Comparison of ENCODE assay signal across 17 cellular contexts in the genomic region with DNA sequence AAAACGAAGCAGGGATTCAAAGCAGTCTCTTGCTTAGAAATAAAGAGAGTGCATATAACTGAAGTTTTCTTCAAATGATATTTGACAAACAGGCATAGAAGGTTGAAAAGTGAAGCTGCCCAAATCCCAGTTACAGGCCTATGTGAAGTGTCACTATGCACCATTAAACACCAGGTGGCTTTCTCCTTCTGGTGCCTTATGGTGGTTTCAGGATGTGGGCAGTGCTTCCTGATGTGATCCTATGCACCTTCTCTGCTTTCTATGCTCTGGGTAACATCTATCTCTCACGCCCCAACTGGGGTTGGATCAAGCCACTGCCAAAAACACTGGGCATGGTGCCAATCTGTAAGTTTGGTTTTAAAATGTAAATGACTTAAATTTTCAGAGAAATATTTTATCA.
DNase-seq lines count a peak whose midpoint lies in the region; ATAC-seq and TF ChIP-seq lines count a peak whose summit lies in the region.
"Had no signal": no experiment of that assay in that cellular context is flagged by ENCODE, and none has a peak within 500 bp of the region (broad histone marks: within the 10 kb centered on the region; RNA-seq: fewer than 3 reads in every experiment).

No MANE protein-coding gene starts in this region.

- H3K9ac ChIP-seq in SK-N-SH = no peak overlapping the region

- no peaks in the 10 kb centered on the region for H3K79me2 ChIP-seq in SK-N-SH (ENCODE audit: insufficient read depth)

- H3K27me3 ChIP-seq in SK-N-SH (ENCODE audit: insufficient read depth) = no peaks in the 10 kb centered on the region
- H3K27me3 ChIP-seq: right lobe of liver had no signal

- H4K20me1 ChIP-seq in SK-N-SH (ENCODE audit: insufficient read depth) = no peaks in the 10 kb centered on the region

- H2AFZ ChIP-seq in SK-N-SH (ENCODE audit: low read depth) = no peak overlapping the region

- no peak for TF ChIP-seq EP300 in SK-N-SH (IDR thresholded peaks at IDR 0.05; ENCODE audit: borderline replicate concordance in 1 of 2, low read depth in 1 of 2, low read length in 1 of 2)

- TF ChIP-seq RAD21 in SK-N-SH (IDR thresholded peaks at IDR 0.05; ENCODE audit: low read length) = no peak

- POLR2A ChIA-PET in SK-N-SH (lab: Yijun Ruan, JAX) = no interaction called here
- POLR2A ChIA-PET in HEK293T (lab: Yijun Ruan, JAX) = no interaction called here

- no peaks in the 10 kb centered on the region; a peak in 1 of 4 replicates for H3K4me1 ChIP-seq in SK-N-SH (ENCODE audit: control insufficient read depth in 1 of 2, insufficient read depth in 2 of 2, low read depth in 1 of 2, low read length in 1 of 2)
- H3K4me1 ChIP-seq: right lobe of liver had no signal

- H3F3A ChIP-seq in SK-N-SH (replicated peaks; ENCODE audit: insufficient read depth) = no peaks in the 10 kb centered on the region

- no peak overlapping the region for H3K4me2 ChIP-seq in SK-N-SH

- 80% methylated on average over 2 of the region's 2 CpGs for WGBS in SK-N-SH (ENCODE audit: low lambda C conversion rate)

- no peaks in the 10 kb centered on the region for H3K9me2 ChIP-seq in SK-N-SH

- no peaks in the 10 kb centered on the region for H3K9me3 ChIP-seq in SK-N-SH
- H3K9me3 ChIP-seq: right lobe of liver had no signal

- CTCF ChIA-PET in SK-N-SH (lab: Yijun Ruan, JAX) = interaction anchor here (0.8 kb wide), 1 partner anchor 74 kb away, joined by 3 read pairs; no protein-coding TSS in a partner anchor
- CTCF ChIA-PET in HEK293T (lab: Yijun Ruan, JAX) = interaction anchor here (0.6 kb wide), 1 partner anchor 70 kb away, joined by 3 read pairs; no protein-coding TSS in a partner anchor

- no peak overlapping the region for H3K27ac ChIP-seq in SK-N-SH (ENCODE audit: low read depth in 2 of 2, low read length in 1 of 2)
- H3K27ac ChIP-seq: right lobe of liver, SK-N-MC, VCaP had no signal

- H3K4me3 ChIP-seq in SK-N-SH (ENCODE audit: low read depth in 2 of 2, low read length in 1 of 2) = no peak overlapping the region
- H3K4me3 ChIP-seq: right lobe of liver, SK-N-MC had no signal

- no peaks in the 10 kb centered on the region for H3K36me3 ChIP-seq in SK-N-SH (replicated peaks in 1 of 2; ENCODE audit: control insufficient read depth in 1 of 2, insufficient read depth in 2 of 2, low read length in 1 of 2)
- H3K36me3 ChIP-seq: right lobe of liver had no signal

- DNase-seq in SK-N-SH (no peak), HT1080 (ENCODE audit: low read depth) (peak; percentile 17), RPMI8226 (peak; percentile 44), NCI-H187 treated with DMSO at 0.1 percent for 48 hours (lab: John Stamatoyannopoulos, UW) (no peak), HEK293T (ENCODE audit: extremely low spot score) (no peak), NCI-H526 treated with DMSO at 0.1 percent for 48 hours (lab: John Stamatoyannopoulos, UW) (no peak)
- DNase-seq: activated effector memory CD4-positive, alpha-beta T cell treated with anti-CD3 and anti-CD28 coated beads, Interleukin-2, amount 50 U/mL, for 16 hours; erythroblast; glutamatergic neuron; midbrain; NCI-H2029; right lobe of liver; stimulated activated CD4-positive, alpha-beta T cell treated with anti-CD3 and anti-CD28 coated beads, Interleukin-4, amount 100 ng/mL, for 1 hour had no signal

- ATAC-seq in SK-N-SH treated with all-trans-retinoic acid at 6 μM for 48 hours = 0 out of 3 replicates have a peak, but pooled peaks have one; percentile 24
- no peak for ATAC-seq in esophagus mucosa
- ATAC-seq: right lobe of liver had no signal

- TF ChIP-seq CTCF in SK-N-SH (IDR thresholded peaks at IDR 0.05) = no peak

TF ChIP-seq in SK-N-SH treated with all-trans-retinoic acid at 6 μM for 48 hours, 23 proteins besides CTCF, POLR2A, EP300 and RAD21:
- TF ChIP-seq ZNF8 (CRISPR knock-in tag; IDR thresholded peaks at IDR 0.05) (no peak), ARNTL (CRISPR knock-in tag; IDR thresholded peaks at IDR 0.05; ENCODE audit: borderline replicate concordance, low read depth) (no peak), PPARA (CRISPR knock-in tag; IDR thresholded peaks at IDR 0.05; ENCODE audit: borderline replicate concordance) (no peak)
TF ChIP-seq in SK-N-SH treated with all-trans-retinoic acid at 6 μM for 48 hours: peak in this region for 0.

TF ChIP-seq in SK-N-SH, 30 proteins besides CTCF, POLR2A, EP300 and RAD21 (continues in another document):
- no peak for TF ChIP-seq CHD2 (IDR thresholded peaks at IDR 0.05; ENCODE audit: low read length, partially characterized antibody)
- TF ChIP-seq FOSL2 (IDR thresholded peaks at IDR 0.05; ENCODE audit: borderline replicate concordance, low read depth) = no peak
- no peak for TF ChIP-seq RCOR1 (IDR thresholded peaks at IDR 0.05; ENCODE audit: low read length)
- TF ChIP-seq FOXM1 (IDR thresholded peaks at IDR 0.05; ENCODE audit: low read depth) = no peak
- TF ChIP-seq POLR2AphosphoS5 (IDR thresholded peaks at IDR 0.05; ENCODE audit: low read depth, low read length) = no peak
- TF ChIP-seq ELF1 (IDR thresholded peaks at IDR 0.05) = no peak
- no peak for TF ChIP-seq MEF2A (IDR thresholded peaks at IDR 0.05; ENCODE audit: borderline replicate concordance, low read depth)
- TF ChIP-seq, protein P1, sequence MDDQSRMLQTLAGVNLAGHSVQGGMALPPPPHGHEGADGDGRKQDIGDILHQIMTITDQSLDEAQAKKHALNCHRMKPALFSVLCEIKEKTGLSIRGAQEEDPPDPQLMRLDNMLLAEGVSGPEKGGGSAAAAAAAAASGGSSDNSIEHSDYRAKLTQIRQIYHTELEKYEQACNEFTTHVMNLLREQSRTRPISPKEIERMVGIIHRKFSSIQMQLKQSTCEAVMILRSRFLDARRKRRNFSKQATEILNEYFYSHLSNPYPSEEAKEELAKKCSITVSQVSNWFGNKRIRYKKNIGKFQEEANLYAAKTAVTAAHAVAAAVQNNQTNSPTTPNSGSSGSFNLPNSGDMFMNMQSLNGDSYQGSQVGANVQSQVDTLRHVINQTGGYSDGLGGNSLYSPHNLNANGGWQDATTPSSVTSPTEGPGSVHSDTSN (IDR thresholded peaks at IDR 0.05) = no peak
- TF ChIP-seq EZH2phosphoT487 (IDR thresholded peaks at IDR 0.05; ENCODE audit: borderline replicate concordance, low read depth) = no peak
- no peak for TF ChIP-seq NFIC (IDR thresholded peaks at IDR 0.05; ENCODE audit: borderline replicate concordance)
- no peak for TF ChIP-seq GABPA (IDR thresholded peaks at IDR 0.05; ENCODE audit: low read depth)
- TF ChIP-seq SIN3A (IDR thresholded peaks at IDR 0.05; ENCODE audit: borderline replicate concordance, low read depth, low read length) = no peak
- TF ChIP-seq, protein P2, sequence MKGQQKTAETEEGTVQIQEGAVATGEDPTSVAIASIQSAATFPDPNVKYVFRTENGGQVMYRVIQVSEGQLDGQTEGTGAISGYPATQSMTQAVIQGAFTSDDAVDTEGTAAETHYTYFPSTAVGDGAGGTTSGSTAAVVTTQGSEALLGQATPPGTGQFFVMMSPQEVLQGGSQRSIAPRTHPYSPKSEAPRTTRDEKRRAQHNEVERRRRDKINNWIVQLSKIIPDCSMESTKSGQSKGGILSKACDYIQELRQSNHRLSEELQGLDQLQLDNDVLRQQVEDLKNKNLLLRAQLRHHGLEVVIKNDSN (IDR thresholded peaks at IDR 0.05; ENCODE audit: borderline replicate concordance, low read depth) = no peak
- TF ChIP-seq YY1 (IDR thresholded peaks at IDR 0.05; ENCODE audit: low read depth) = no peak
- TF ChIP-seq JUND (IDR thresholded peaks at IDR 0.05) = no peak
- TF ChIP-seq SMC3 (IDR thresholded peaks at IDR 0.05; ENCODE audit: low read depth, low read length) = no peak
- TF ChIP-seq TEAD4 (IDR thresholded peaks at IDR 0.05; ENCODE audit: borderline replicate concordance, insufficient read depth) = no peak

TF ChIP-seq in HEK293T, 16 proteins besides CTCF, POLR2A, EP300 and RAD21:
- TF ChIP-seq FOXA1 (IDR thresholded peaks at IDR 0.05) = no peak
- no peak for TF ChIP-seq ARNT (IDR thresholded peaks at IDR 0.05)
- TF ChIP-seq, protein P3, sequence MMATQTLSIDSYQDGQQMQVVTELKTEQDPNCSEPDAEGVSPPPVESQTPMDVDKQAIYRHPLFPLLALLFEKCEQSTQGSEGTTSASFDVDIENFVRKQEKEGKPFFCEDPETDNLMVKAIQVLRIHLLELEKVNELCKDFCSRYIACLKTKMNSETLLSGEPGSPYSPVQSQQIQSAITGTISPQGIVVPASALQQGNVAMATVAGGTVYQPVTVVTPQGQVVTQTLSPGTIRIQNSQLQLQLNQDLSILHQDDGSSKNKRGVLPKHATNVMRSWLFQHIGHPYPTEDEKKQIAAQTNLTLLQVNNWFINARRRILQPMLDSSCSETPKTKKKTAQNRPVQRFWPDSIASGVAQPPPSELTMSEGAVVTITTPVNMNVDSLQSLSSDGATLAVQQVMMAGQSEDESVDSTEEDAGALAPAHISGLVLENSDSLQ (IDR thresholded peaks at IDR 0.05) = no peak
- TF ChIP-seq HDGF (IDR thresholded peaks at IDR 0.05; ENCODE audit: borderline replicate concordance) = no peak
- no peak for TF ChIP-seq L3MBTL2 (conservative IDR thresholded peaks at IDR 0.05)
- TF ChIP-seq NFRKB (IDR thresholded peaks at IDR 0.05) = no peak
- no peak for TF ChIP-seq ZNF384 (IDR thresholded peaks at IDR 0.05)
- TF ChIP-seq FOXK2 (IDR thresholded peaks at IDR 0.05) = no peak
- no peak for TF ChIP-seq CTBP1 (IDR thresholded peaks at IDR 0.05; ENCODE audit: borderline replicate concordance)
- TF ChIP-seq SUZ12 (IDR thresholded peaks at IDR 0.05) = no peak
- TF ChIP-seq ELF4 (IDR thresholded peaks at IDR 0.05) = no peak
- no peak for TF ChIP-seq FOXM1 (IDR thresholded peaks at IDR 0.05; ENCODE audit: borderline replicate concordance)
- no peak for TF ChIP-seq BHLHE40 (IDR thresholded peaks at IDR 0.05; ENCODE audit: borderline replicate concordance)

Comparison
In these comparisons a context has a peak if more than half of its experiments do, and no peak if none do; other contexts are left out.
1. DNase-seq: peak in HT1080 (single experiment) and RPMI8226 (single experiment); none in SK-N-SH (single experiment), NCI-H187 treated with DMSO at 0.1 percent for 48 hours (single experiment), HEK293T (single experiment) and NCI-H526 treated with DMSO at 0.1 percent for 48 hours (single experiment).